Comparison of ENCODE assay signal across 10 cellular contexts in genomic region chr17:43456661-43457361, GRCh38. TPM values are rescaled to one million over a fixed set of nuclear protein-coding genes. Genes with fewer than 3 reads are reported as not detected.
A peak's percentile ranks its signal among the peaks of the same experiment; 100 is the strongest.
DNase-seq lines count a peak whose midpoint lies in the region; ATAC-seq and TF ChIP-seq lines count a peak whose summit lies in the region.
"Had no signal": no experiment of that assay in that cellular context is flagged by ENCODE, and none has a peak within 500 bp of the region (broad histone marks: within the 10 kb centered on the region; RNA-seq: fewer than 3 reads in every experiment).

No MANE protein-coding gene starts in this region.

- H3K36me3 ChIP-seq in neural progenitor cell, result no peaks in the 10 kb centered on the region
- H3K36me3 ChIP-seq: uterus had no signal

- no peak overlapping the region for H3K9ac ChIP-seq in neural progenitor cell

- H3K27ac ChIP-seq in neural progenitor cell, result no peak overlapping the region

- H3K27me3 ChIP-seq in neural progenitor cell, result no peaks in the 10 kb centered on the region
- H3K27me3 ChIP-seq: uterus had no signal

- TF ChIP-seq CTCF in neural progenitor cell (IDR thresholded peaks at IDR 0.05), result no peak
- TF ChIP-seq CTCF in mesothelial cell of epicardium (IDR thresholded peaks at IDR 0.05; ENCODE audit: unreplicated experiment), result no peak

- ATAC-seq in GM19467 (IDR thresholded peaks at IDR 0.05; ENCODE audit: unreplicated experiment) (no peak), HG02884 (IDR thresholded peaks at IDR 0.05; ENCODE audit: unreplicated experiment) (no peak)

- H3K9me3 ChIP-seq in neural progenitor cell (ENCODE audit: low read depth), result no peaks in the 10 kb centered on the region
- H3K9me3 ChIP-seq: uterus had no signal

- POLR2A ChIA-PET in HEK293T (lab: Yijun Ruan, JAX), result interaction anchor here (3.0 kb wide), 1 partner anchor 58 kb away, joined by 18 read pairs; the partner anchor contains the start of gene ARL4D

- no peak overlapping the region for H3K4me3 Mint-ChIP-seq in neural progenitor cell
- no peak overlapping the region for H3K4me3 Mint-ChIP-seq in mesothelial cell of epicardium

- H3F3A ChIP-seq in neural progenitor cell (ENCODE audit: low read depth), result peaks cover 7% of the 10 kb centered on the region

- H3K4me1 Mint-ChIP-seq in neural progenitor cell, result peaks cover 17% of the 10 kb centered on the region
- H3K4me1 Mint-ChIP-seq in mesothelial cell of epicardium, result peaks cover 2% of the 10 kb centered on the region

- peak overlapping the region; percentile 34 for H2AFZ ChIP-seq in neural progenitor cell (replicated peaks)

- CTCF ChIA-PET in HEK293T (lab: Yijun Ruan, JAX), result no interaction called here

- H3K4me1 ChIP-seq in neural progenitor cell, result peaks cover 5% of the 10 kb centered on the region
- H3K4me1 ChIP-seq: uterus had no signal

- no peak overlapping the region for H3K4me3 ChIP-seq in neural progenitor cell
- H3K4me3 ChIP-seq: uterus had no signal

- H3K27me3 Mint-ChIP-seq in neural progenitor cell (ENCODE audit: insufficient read depth, low read depth), result peaks cover 6% of the 10 kb centered on the region
- H3K27me3 Mint-ChIP-seq in mesothelial cell of epicardium (ENCODE audit: low read depth), result peaks cover 3% of the 10 kb centered on the region

- no peaks in the 10 kb centered on the region for H3K79me2 ChIP-seq in neural progenitor cell (ENCODE audit: low read depth)

- H3K4me2 ChIP-seq in neural progenitor cell, result no peak overlapping the region

- H3K36me3 Mint-ChIP-seq in neural progenitor cell (no peaks in the 10 kb centered on the region), mesothelial cell of epicardium (no peaks in the 10 kb centered on the region)

- H3K27ac Mint-ChIP-seq in neural progenitor cell, result no peak overlapping the region
- H3K27ac Mint-ChIP-seq in mesothelial cell of epicardium, result no peak overlapping the region

- peaks cover 3% of the 10 kb centered on the region for H3K9me3 Mint-ChIP-seq in neural progenitor cell
- H3K9me3 Mint-ChIP-seq in mesothelial cell of epicardium, result no peaks in the 10 kb centered on the region

- no peaks in the 10 kb centered on the region for H4K20me1 ChIP-seq in neural progenitor cell (ENCODE audit: low read depth)

- DNase-seq in ELR (ENCODE audit: low read depth), result peak; percentile 15
- DNase-seq in NCI-H524 (lab: John Stamatoyannopoulos, UW), result peak; percentile 80 to 96
- DNase-seq in dermis microvascular lymphatic vessel endothelial cell (ENCODE audit: low read depth in 2 of 2), result peak; percentile 24 to 35
- DNase-seq in neural progenitor cell (ENCODE audit: low spot score), result no peak
- no peak for DNase-seq in HEK293T (ENCODE audit: extremely low spot score)
- DNase-seq in mesothelial cell of epicardium (ENCODE audit: low spot score in 2 of 2, unreplicated experiment in 2 of 2), result no peak
- DNase-seq: effector memory CD4-positive, alpha-beta T cell had no signal

TF ChIP-seq in HEK293T, 16 proteins besides CTCF, POLR2A, EP300 and RAD21:
- TF ChIP-seq TARDBP (IDR thresholded peaks at IDR 0.05), result no peak
- no peak for TF ChIP-seq CTBP1 (IDR thresholded peaks at IDR 0.05; ENCODE audit: borderline replicate concordance)
- TF ChIP-seq HDGF (IDR thresholded peaks at IDR 0.05; ENCODE audit: borderline replicate concordance), result no peak

RNA-seq across cellular contexts. Expression of gene DHX8, which starts 27.0 kb away (rescaled TPM):
- total RNA-seq in dermis microvascular lymphatic vessel endothelial cell, result 38.9 and 47.3 TPM in 2 replicates
- 46.8 and 134 TPM in 2 replicates for total RNA-seq in neural progenitor cell (ENCODE audit: low replicate concordance)
- 64.4 to 71.9 TPM (median 68.6 TPM) in 3 replicates for total RNA-seq in mesothelial cell of epicardium

RNA-seq across cellular contexts. Expression of gene ARL4D, which starts 58.0 kb away (rescaled TPM):
- 0.77 and 1.5 TPM in 2 replicates for total RNA-seq in dermis microvascular lymphatic vessel endothelial cell
- total RNA-seq in neural progenitor cell (ENCODE audit: low replicate concordance), result 9.2 and 18.6 TPM in 2 replicates
- 7.9 to 8.6 TPM (median 8.1 TPM) in 3 replicates for total RNA-seq in mesothelial cell of epicardium

Comparison
In these comparisons a context has a peak if more than half of its experiments do, and no peak if none do; other contexts are left out.
1. DNase-seq: peak in ELR (single experiment), NCI-H524 (2 of 2) and dermis microvascular lymphatic vessel endothelial cell (2 of 2); none in neural progenitor cell (single experiment), HEK293T (single experiment) and mesothelial cell of epicardium (0 of 2).